ENCODE assay signal across 9 cellular contexts in genomic region chr12:91877022-91877421, GRCh38.
DNase-seq lines count a peak whose midpoint lies in the region; ATAC-seq and TF ChIP-seq lines count a peak whose summit lies in the region.
"Had no signal": no experiment of that assay in that cellular context is flagged by ENCODE, and none has a peak within 500 bp of the region (broad histone marks: within the 10 kb centered on the region; RNA-seq: fewer than 3 reads in every experiment).

No MANE protein-coding gene starts in this region.

- no peaks in the 10 kb centered on the region for H3K27me3 Mint-ChIP-seq in activated T-helper 2 cell treated with anti-CD3 and anti-CD28 coated beads, Interferon-gamma antibody, Interleukin-2, Interleukin-4, amounts not matched to agents 10 μg/mL and 5 μg/mL and 100 μg/mL, durations not matched to agents 14 hours and 24 hours and 36 hours (ENCODE audit: low read depth)

- peaks cover 48% of the 10 kb centered on the region for H3K4me1 Mint-ChIP-seq in activated T-helper 2 cell treated with anti-CD3 and anti-CD28 coated beads, Interferon-gamma antibody, Interleukin-2, Interleukin-4, amounts not matched to agents 10 μg/mL and 5 μg/mL and 100 μg/mL, durations not matched to agents 14 hours and 24 hours and 36 hours (ENCODE audit: low read depth)

- POLR2A ChIA-PET in A673 (lab: Charles Lee; ENCODE audit: low non-redundant PET) = no interaction called here
- POLR2A ChIA-PET in RWPE1 (lab: Yijun Ruan, JAX; ENCODE audit: low non-redundant PET) = no interaction called here

- peak overlapping the region; percentile 94 for H3K27ac Mint-ChIP-seq in activated T-helper 2 cell treated with anti-CD3 and anti-CD28 coated beads, Interferon-gamma antibody, Interleukin-2, Interleukin-4, amounts not matched to agents 10 μg/mL and 5 μg/mL and 100 μg/mL, durations not matched to agents 14 hours and 24 hours and 36 hours

- BruUV-seq in A673 (replicated peaks; lab: Mats Ljungman, UMichigan) = no TSS peak

- peaks cover 8% of the 10 kb centered on the region for H3K9me3 Mint-ChIP-seq in activated T-helper 2 cell treated with anti-CD3 and anti-CD28 coated beads, Interferon-gamma antibody, Interleukin-2, Interleukin-4, amounts not matched to agents 10 μg/mL and 5 μg/mL and 100 μg/mL, durations not matched to agents 14 hours and 24 hours and 36 hours

- peaks cover 0 to 23% of the 10 kb centered on the region in 2 donors for H3K4me1 ChIP-seq in left lung
- no peaks in the 10 kb centered on the region for H3K4me1 ChIP-seq in A673 (ENCODE audit: insufficient read depth, low read length, poor library complexity, severe bottlenecking)

- H3K4me3 ChIP-seq in left lung = no peak overlapping the region
- no peak overlapping the region for H3K4me3 ChIP-seq in A673 (ENCODE audit: low read depth, low read length, poor library complexity, severe bottlenecking)
- H3K4me3 ChIP-seq: K562 had no signal

- CTCF ChIA-PET in A673 (lab: Charles Lee) (no interaction called here), RWPE1 (lab: Yijun Ruan, JAX) (interaction anchor here (0.6 kb wide), 1 partner anchor 66 kb away, joined by 4 read pairs; no protein-coding TSS in a partner anchor)

- TF ChIP-seq CTCF in left lung (IDR thresholded peaks at IDR 0.05) (no peak), A673 (conservative IDR thresholded peaks at IDR 0.05; ENCODE audit: low read depth, low read length) (no peak), RWPE1 (conservative IDR thresholded peaks at IDR 0.05; ENCODE audit: low read depth) (no peak)

- no peak for TF ChIP-seq POLR2A in GM18505 (IDR thresholded peaks at IDR 0.05; ENCODE audit: borderline replicate concordance, extremely low read depth, insufficient read depth, insufficient read length)

- no peaks in the 10 kb centered on the region for H3K9me3 ChIP-seq in left lung
- H3K9me3 ChIP-seq in A673 (ENCODE audit: low read depth, low read length, poor library complexity, severe bottlenecking) = no peaks in the 10 kb centered on the region

- H3K27me3 ChIP-seq in left lung (no peaks in the 10 kb centered on the region), A673 (replicated peaks; ENCODE audit: insufficient read depth, low read depth, low read length, poor library complexity) (no peaks in the 10 kb centered on the region)

- ATAC-seq in GM18505 (IDR thresholded peaks at IDR 0.05; ENCODE audit: unreplicated experiment) (peak; percentile 76), HG02870 (IDR thresholded peaks at IDR 0.05; ENCODE audit: unreplicated experiment) (peak; percentile 87), left lung (peak; percentile 93)
- ATAC-seq: K562 had no signal

- H3K4me3 Mint-ChIP-seq in activated T-helper 2 cell treated with anti-CD3 and anti-CD28 coated beads, Interferon-gamma antibody, Interleukin-2, Interleukin-4, amounts not matched to agents 10 μg/mL and 5 μg/mL and 100 μg/mL, durations not matched to agents 14 hours and 24 hours and 36 hours (ENCODE audit: low read depth) = peak overlapping the region; percentile 54

- no peaks in the 10 kb centered on the region for H3K36me3 ChIP-seq in left lung
- H3K36me3 ChIP-seq in A673 (ENCODE audit: insufficient read depth, low read length, poor library complexity, severe bottlenecking) = no peaks in the 10 kb centered on the region

- intact Hi-C loops in activated T-helper 2 cell treated with anti-CD3 and anti-CD28 coated beads, Interferon-gamma antibody, Interleukin-2, Interleukin-4, amounts not matched to agents 10 μg/mL and 5 μg/mL and 100 μg/mL, durations not matched to agents 14 hours and 24 hours and 36 hours (cut with micrococcal nuclease) = loop anchor here (1.0 to 5.0 kb wide), 10 partner anchors 25 to 1050 kb away; partner anchors contain the start of genes BTG1 and EEA1
- intact Hi-C loops in left lung (cut with DNase I) = no loop called here
- intact Hi-C loops in A673 (cut with micrococcal nuclease; ENCODE audit: unreplicated experiment) = no loop called here

- peak overlapping the region; percentile 10 to 72 for H3K27ac ChIP-seq in left lung
- no peak overlapping the region for H3K27ac ChIP-seq in A673 (ENCODE audit: low read depth, low read length, poor library complexity, severe bottlenecking)
- H3K27ac ChIP-seq in RWPE1 = no peak overlapping the region

- DNase-seq in NK-92 treated with Interleukin-12 subunit alpha and Interleukin-12 subunit beta, amount 100 ng/mL, for 24 hours (lab: John Stamatoyannopoulos, UW) = peak; percentile 74
- peak; percentile 75 for DNase-seq in activated T-helper 2 cell treated with anti-CD3 and anti-CD28 coated beads, Interferon-gamma antibody, Interleukin-2, Interleukin-4, amounts not matched to agents 10 μg/mL and 5 μg/mL and 100 μg/mL, durations not matched to agents 14 hours and 24 hours and 36 hours (ENCODE audit: low spot score)
- peak in 1 of 2 donors; percentile 76 for DNase-seq in left lung
- peak; percentile 46 to 63 for DNase-seq in stimulated activated CD8-positive, alpha-beta memory T cell treated with anti-CD3 and anti-CD28 coated beads, Interleukin-2, amount 100 ng/mL, for 48 hours (ENCODE audit: low read depth in 2 of 2)
- DNase-seq in A673 (ENCODE audit: low spot score) = no peak
- DNase-seq in RWPE1 (ENCODE audit: low spot score) = no peak

- H3K36me3 Mint-ChIP-seq in activated T-helper 2 cell treated with anti-CD3 and anti-CD28 coated beads, Interferon-gamma antibody, Interleukin-2, Interleukin-4, amounts not matched to agents 10 μg/mL and 5 μg/mL and 100 μg/mL, durations not matched to agents 14 hours and 24 hours and 36 hours (ENCODE audit: low read depth) = peaks cover 7% of the 10 kb centered on the region

Comparison
In these comparisons a context has a peak if more than half of its experiments do, and no peak if none do; other contexts are left out.
1. DNase-seq: peak in NK-92 treated with Interleukin-12 subunit alpha and Interleukin-12 subunit beta, amount 100 ng/mL, for 24 hours (single experiment), activated T-helper 2 cell treated with anti-CD3 and anti-CD28 coated beads, Interferon-gamma antibody, Interleukin-2, Interleukin-4, amounts not matched to agents 10 μg/mL and 5 μg/mL and 100 μg/mL, durations not matched to agents 14 hours and 24 hours and 36 hours (single experiment) and stimulated activated CD8-positive, alpha-beta memory T cell treated with anti-CD3 and anti-CD28 coated beads, Interleukin-2, amount 100 ng/mL, for 48 hours (2 of 2); none in A673 (single experiment) and RWPE1 (single experiment).
2. H3K27ac ChIP-seq: peak in left lung (2 of 2); none in A673 (single experiment) and RWPE1 (single experiment).
3. Peak in every context shown above with its lines, with median percentiles within 50 percentile points of each other: ATAC-seq.